In the genomic region with DNA sequence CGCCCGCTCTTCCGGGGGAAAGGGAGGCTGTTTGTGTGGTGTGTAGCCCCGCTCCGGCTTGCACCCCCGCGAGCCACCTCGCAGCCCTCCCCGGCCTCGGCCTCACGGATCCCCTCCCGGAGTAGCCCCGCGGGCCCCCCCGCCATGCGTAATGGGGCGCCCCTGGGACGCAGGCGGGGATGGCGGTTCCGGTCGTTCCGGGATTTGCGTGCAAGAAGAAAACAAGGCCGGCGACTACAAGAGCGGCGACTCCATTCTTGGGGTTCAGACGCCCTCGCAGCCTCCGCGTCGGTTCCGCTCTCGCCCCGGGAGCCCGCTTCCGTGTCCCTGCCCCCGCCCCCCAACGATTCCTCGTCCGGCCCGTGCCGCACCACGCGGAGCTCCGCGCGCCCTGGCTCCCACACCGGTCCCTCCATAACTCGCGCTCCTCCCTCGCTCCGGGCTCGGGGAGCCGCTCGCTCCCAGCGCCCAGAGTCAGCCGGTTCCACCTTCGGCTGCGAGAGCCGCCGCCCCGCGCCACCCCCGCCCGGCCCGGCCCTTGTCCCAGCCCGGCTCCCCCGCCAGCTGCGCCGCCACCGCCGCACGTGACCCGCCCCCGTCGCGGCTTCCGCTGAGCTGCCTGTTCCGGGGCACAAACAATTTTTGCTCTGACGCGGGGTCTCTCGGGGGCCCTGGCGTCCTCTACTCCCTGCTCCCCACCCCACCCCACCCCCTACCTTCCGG, we compare ENCODE assay signal across 7 cellular contexts.
DNase-seq lines count a peak whose midpoint lies in the region; ATAC-seq and TF ChIP-seq lines count a peak whose summit lies in the region.

No MANE protein-coding gene starts in this region.

- peak; percentile 66 for DNase-seq in T-helper 9 cell
- DNase-seq in iris pigment epithelial cell (ENCODE audit: low read depth) = peak; percentile 50
- peak; percentile 66 to 68 for DNase-seq in stimulated activated CD4-positive, alpha-beta T cell treated with anti-CD3 and anti-CD28 coated beads, Interleukin-15, amount 100 ng/mL, for 1 hour (ENCODE audit: low read depth in 1 of 2, low spot score in 1 of 2)

- peaks cover 5% of the 10 kb centered on the region for H3K36me3 Mint-ChIP-seq in brain

- peaks cover 0 to 23% (median 4%) of the 10 kb centered on the region in 5 experiments for H3K9me3 Mint-ChIP-seq in brain

- H3K27me3 Mint-ChIP-seq in brain = peaks cover 44% of the 10 kb centered on the region

- no peak for TF ChIP-seq CTCF in brain (conservative IDR thresholded peaks at IDR 0.05)

- peaks cover 27% of the 10 kb centered on the region for H3K4me1 Mint-ChIP-seq in brain

- H3K27ac Mint-ChIP-seq in brain = peak overlapping the region in 3 of 5 experiments; percentile 45 to 95 (median 82)

- H3K4me3 Mint-ChIP-seq in brain = peak overlapping the region in 3 of 5 experiments; percentile 82 to 88 (median 83)

- peak; percentile 34 for ATAC-seq in GM18502 (IDR thresholded peaks at IDR 0.05; ENCODE audit: poor library complexity, unreplicated experiment)
- peak; percentile 18 for ATAC-seq in HG03103 (IDR thresholded peaks at IDR 0.05; ENCODE audit: low read depth, unreplicated experiment)
- no peak for ATAC-seq in GM21447 (IDR thresholded peaks at IDR 0.05; ENCODE audit: unreplicated experiment)
